21 cellular contexts compared by ENCODE assay signal in genomic region chr15:95990833-95991232, GRCh38.
DNase-seq lines count a peak whose midpoint lies in the region; ATAC-seq and TF ChIP-seq lines count a peak whose summit lies in the region.
"Had no signal": no experiment of that assay in that cellular context is flagged by ENCODE, and none has a peak within 500 bp of the region (broad histone marks: within the 10 kb centered on the region; RNA-seq: fewer than 3 reads in every experiment).

No MANE protein-coding gene starts in this region.

- no peak for TF ChIP-seq POLR2A in heart left ventricle (IDR thresholded peaks at IDR 0.05)

- intact Hi-C loops in CD4-positive, alpha-beta memory T cell (cut with micrococcal nuclease), result no loop called here
- intact Hi-C loops in heart left ventricle (cut with DNase I), result loop anchor here in 1 of 10 donors (10.0 kb wide), 1 partner anchor 56 kb away; no protein-coding TSS in a partner anchor

- WGBS in heart left ventricle, 4 donors, result 83 to 98% (median 88%) methylated on average over 4 of the region's 4 CpGs

- CTCF ChIA-PET in CD4-positive, alpha-beta memory T cell (lab: Charles Lee; ENCODE audit: partially characterized antibody), result no interaction called here

- POLR2A ChIA-PET in CD4-positive, alpha-beta memory T cell (lab: Charles Lee; ENCODE audit: partially characterized antibody), result no interaction called here

- no peaks in the 10 kb centered on the region for H3K9me3 Mint-ChIP-seq in T-helper 2 cell treated with Interferon-gamma antibody and Interleukin-4, amounts not matched to agents 5 μg/mL and 100 μg/mL, for 36 hours
- H3K9me3 Mint-ChIP-seq in natural killer cell treated with Interleukin-12 subunit alpha and Interleukin-12 subunit beta and Interleukin-15 and Interleukin-18, amount 100 ng/mL, for 72 hours, result no peaks in the 10 kb centered on the region
- H3K9me3 Mint-ChIP-seq in CD4-positive, alpha-beta memory T cell, result peaks cover 0 to 7% (median under 1%) of the 10 kb centered on the region in 8 donors

- H3K36me3 ChIP-seq in GM06990 (ENCODE audit: control insufficient read depth, insufficient read depth, low read length) (no peaks in the 10 kb centered on the region), heart left ventricle (no peaks in the 10 kb centered on the region)
- H3K36me3 ChIP-seq in CD4-positive, alpha-beta memory T cell (ENCODE audit: insufficient read depth, low read length), result no peaks in the 10 kb centered on the region
- H3K36me3 ChIP-seq: BLaER1, gastrocnemius medialis, SJCRH30, upper lobe of right lung had no signal

- no peaks in the 10 kb centered on the region for H3K9me3 ChIP-seq in CD4-positive, alpha-beta memory T cell (ENCODE audit: control insufficient read depth in 1 of 2, low read length in 2 of 2)
- H3K9me3 ChIP-seq in heart left ventricle, result no peaks in the 10 kb centered on the region
- H3K9me3 ChIP-seq: BLaER1, gastrocnemius medialis, SJCRH30, upper lobe of right lung had no signal

- H3K4me3 Mint-ChIP-seq in T-helper 2 cell treated with Interferon-gamma antibody and Interleukin-4, amounts not matched to agents 5 μg/mL and 100 μg/mL, for 36 hours, result no peak overlapping the region
- peak overlapping the region; percentile 47 for H3K4me3 Mint-ChIP-seq in natural killer cell treated with Interleukin-12 subunit alpha and Interleukin-12 subunit beta and Interleukin-15 and Interleukin-18, amount 100 ng/mL, for 72 hours
- H3K4me3 Mint-ChIP-seq in CD4-positive, alpha-beta memory T cell, result no peak overlapping the region
- H3K4me3 Mint-ChIP-seq: activated CD4-positive, alpha-beta T cell treated with anti-CD3 and anti-CD28 coated beads, Interleukin-2, amount 10 ng/mL, durations not matched to agents 24 days and 14 days had no signal

- H3K27ac ChIP-seq in CD4-positive, alpha-beta memory T cell (ENCODE audit: low read depth, low read length), result no peak overlapping the region
- no peak overlapping the region for H3K27ac ChIP-seq in heart left ventricle
- H3K27ac ChIP-seq: BLaER1, SJCRH30, skin epidermis, upper lobe of right lung had no signal

- H3K4me1 ChIP-seq in CD4-positive, alpha-beta memory T cell (ENCODE audit: insufficient read depth, low read length), result no peaks in the 10 kb centered on the region
- peaks cover 0 to 5% (median 0%) of the 10 kb centered on the region in 12 donors for H3K4me1 ChIP-seq in heart left ventricle
- H3K4me1 ChIP-seq: SJCRH30, upper lobe of right lung had no signal

- no peak overlapping the region for H3K27ac Mint-ChIP-seq in T-helper 2 cell treated with Interferon-gamma antibody and Interleukin-4, amounts not matched to agents 5 μg/mL and 100 μg/mL, for 36 hours
- H3K27ac Mint-ChIP-seq in natural killer cell treated with Interleukin-12 subunit alpha and Interleukin-12 subunit beta and Interleukin-15 and Interleukin-18, amount 100 ng/mL, for 72 hours, result peak overlapping the region; percentile 42 to 75
- no peak overlapping the region for H3K27ac Mint-ChIP-seq in CD4-positive, alpha-beta memory T cell
- H3K27ac Mint-ChIP-seq: activated CD4-positive, alpha-beta T cell treated with anti-CD3 and anti-CD28 coated beads, Interleukin-2, amount 10 ng/mL, durations not matched to agents 24 days and 14 days had no signal

- DNase-seq in GM06990 (ENCODE audit: extremely low read depth, insufficient read length) (peak; percentile 42), heart left ventricle (no peak), Ammon's horn (ENCODE audit: low spot score) (no peak)
- peak; percentile 5 for DNase-seq in T-helper 2 cell treated with Interferon-gamma antibody and Interleukin-4, amounts not matched to agents 5 μg/mL and 100 μg/mL, for 36 hours (ENCODE audit: low spot score)
- DNase-seq in natural killer cell treated with Interleukin-12 subunit alpha and Interleukin-12 subunit beta and Interleukin-15 and Interleukin-18, amount 100 ng/mL, for 72 hours (ENCODE audit: low spot score), result peak; percentile 74
- DNase-seq in CD4-positive, alpha-beta memory T cell, result no peak
- no peak for DNase-seq in activated effector memory CD4-positive, alpha-beta T cell treated with Interleukin-2 at 50 U/mL for 16 hours
- DNase-seq: activated CD4-positive, alpha-beta T cell treated with anti-CD3 and anti-CD28 coated beads, Interleukin-2, amount 10 ng/mL, durations not matched to agents 24 days and 14 days; amniotic stem cell; gastrocnemius medialis; KBM-7; left ventricle myocardium superior; NCI-H1436; NCI-H446 treated with DMSO at 0.1 percent for 48 hours; posterior cingulate gyrus; SJCRH30; T1000; upper lobe of right lung had no signal

- H3K27me3 Mint-ChIP-seq in T-helper 2 cell treated with Interferon-gamma antibody and Interleukin-4, amounts not matched to agents 5 μg/mL and 100 μg/mL, for 36 hours (ENCODE audit: low read depth), result peaks cover 16% of the 10 kb centered on the region
- peaks cover 27 to 34% of the 10 kb centered on the region in 2 donors for H3K27me3 Mint-ChIP-seq in natural killer cell treated with Interleukin-12 subunit alpha and Interleukin-12 subunit beta and Interleukin-15 and Interleukin-18, amount 100 ng/mL, for 72 hours
- peaks cover 2 to 8% of the 10 kb centered on the region in 2 donors for H3K27me3 Mint-ChIP-seq in CD4-positive, alpha-beta memory T cell

- peaks cover 6% of the 10 kb centered on the region for H3K4me1 Mint-ChIP-seq in T-helper 2 cell treated with Interferon-gamma antibody and Interleukin-4, amounts not matched to agents 5 μg/mL and 100 μg/mL, for 36 hours (ENCODE audit: low read depth)
- peaks cover 41 to 57% of the 10 kb centered on the region in 2 donors for H3K4me1 Mint-ChIP-seq in natural killer cell treated with Interleukin-12 subunit alpha and Interleukin-12 subunit beta and Interleukin-15 and Interleukin-18, amount 100 ng/mL, for 72 hours (ENCODE audit: low read depth in 2 of 2)
- peaks cover 0 to 9% (median 5%) of the 10 kb centered on the region in 4 donors for H3K4me1 Mint-ChIP-seq in CD4-positive, alpha-beta memory T cell

- no peak for TF ChIP-seq CTCF in GM06990 (IDR thresholded peaks at IDR 0.05; ENCODE audit: insufficient read depth, low read length, poor library complexity, severe bottlenecking)
- TF ChIP-seq CTCF in heart left ventricle (IDR thresholded peaks at IDR 0.05), result no peak

- H3K36me3 Mint-ChIP-seq in T-helper 2 cell treated with Interferon-gamma antibody and Interleukin-4, amounts not matched to agents 5 μg/mL and 100 μg/mL, for 36 hours (ENCODE audit: low read depth), result no peaks in the 10 kb centered on the region
- H3K36me3 Mint-ChIP-seq in natural killer cell treated with Interleukin-12 subunit alpha and Interleukin-12 subunit beta and Interleukin-15 and Interleukin-18, amount 100 ng/mL, for 72 hours, result no peaks in the 10 kb centered on the region
- no peaks in the 10 kb centered on the region for H3K36me3 Mint-ChIP-seq in CD4-positive, alpha-beta memory T cell

- H3K4me3 ChIP-seq in GM06990 (replicated peaks; ENCODE audit: low read depth, low read length) (no peak overlapping the region), heart left ventricle (no peak overlapping the region)
- no peak overlapping the region for H3K4me3 ChIP-seq in CD4-positive, alpha-beta memory T cell (ENCODE audit: low read length in 2 of 2)
- H3K4me3 ChIP-seq: BLaER1, gastrocnemius medialis, SJCRH30, skin epidermis, upper lobe of right lung had no signal

- ATAC-seq in GM19468 (IDR thresholded peaks at IDR 0.05; ENCODE audit: extremely low read depth, unreplicated experiment), result peak; percentile 36
- peak; percentile 90 for ATAC-seq in natural killer cell treated with Interleukin-12 subunit alpha and Interleukin-12 subunit beta and Interleukin-15 and Interleukin-18, amount 100 ng/mL, for 72 hours
- no peak for ATAC-seq in heart left ventricle
- ATAC-seq: gastrocnemius medialis, left ventricle myocardium superior, upper lobe of right lung had no signal

- no peaks in the 10 kb centered on the region for H3K27me3 ChIP-seq in GM06990 (replicated peaks; ENCODE audit: control insufficient read depth, insufficient read depth, low read length)
- H3K27me3 ChIP-seq in CD4-positive, alpha-beta memory T cell (ENCODE audit: insufficient read depth, low read length), result no peaks in the 10 kb centered on the region
- no peaks in the 10 kb centered on the region for H3K27me3 ChIP-seq in heart left ventricle
- H3K27me3 ChIP-seq: gastrocnemius medialis, SJCRH30, upper lobe of right lung had no signal

Comparison
In these comparisons a context has a peak if more than half of its experiments do, and no peak if none do; other contexts are left out.
1. DNase-seq: peak in GM06990 (single experiment), T-helper 2 cell treated with Interferon-gamma antibody and Interleukin-4, amounts not matched to agents 5 μg/mL and 100 μg/mL, for 36 hours (single experiment) and natural killer cell treated with Interleukin-12 subunit alpha and Interleukin-12 subunit beta and Interleukin-15 and Interleukin-18, amount 100 ng/mL, for 72 hours (single experiment); none in CD4-positive, alpha-beta memory T cell (0 of 5), heart left ventricle (0 of 5), activated effector memory CD4-positive, alpha-beta T cell treated with Interleukin-2 at 50 U/mL for 16 hours (single experiment) and Ammon's horn (single experiment).
2. ATAC-seq: peak in GM19468 (single experiment) and natural killer cell treated with Interleukin-12 subunit alpha and Interleukin-12 subunit beta and Interleukin-15 and Interleukin-18, amount 100 ng/mL, for 72 hours (2 of 2); none in heart left ventricle (0 of 4).
3. H3K27ac Mint-ChIP-seq: peak in natural killer cell treated with Interleukin-12 subunit alpha and Interleukin-12 subunit beta and Interleukin-15 and Interleukin-18, amount 100 ng/mL, for 72 hours (2 of 2); none in T-helper 2 cell treated with Interferon-gamma antibody and Interleukin-4, amounts not matched to agents 5 μg/mL and 100 μg/mL, for 36 hours (single experiment) and CD4-positive, alpha-beta memory T cell (0 of 7).